ENCODE assay signal across 9 cellular contexts in genomic region chr17:69325518-69326301, GRCh38. TPM values are rescaled to one million over a fixed set of nuclear protein-coding genes. Genes with fewer than 3 reads are reported as not detected.
DNase-seq lines count a peak whose midpoint lies in the region; FAIRE-seq and TF ChIP-seq lines count a peak whose summit lies in the region.
"Had no signal": no experiment of that assay in that cellular context is flagged by ENCODE, and none has a peak within 500 bp of the region (broad histone marks: within the 10 kb centered on the region; RNA-seq: fewer than 3 reads in every experiment).

No MANE protein-coding gene starts in this region.

- peak overlapping the region; percentile 39 for H3K27ac Mint-ChIP-seq in T-helper 1 cell treated with Interleukin-12 subunit alpha and Interleukin-12 subunit beta and Interleukin-4 antibody, amounts not matched to agents 30 μg/mL and 1 μg/mL, for 36 hours
- peak overlapping the region; percentile 22 for H3K27ac Mint-ChIP-seq in activated T-helper 1 cell treated with anti-CD3 and anti-CD28 coated beads, Interleukin-12 subunit alpha, Interleukin-12 subunit beta, Interleukin-2, Interleukin-4 antibody, amounts not matched to agents 30 ng/mL and 10 ng/mL and 1 ng/mL, durations not matched to agents 14 hours and 24 hours and 36 hours

- peak overlapping the region; percentile 94 for H3K4me3 Mint-ChIP-seq in T-helper 1 cell treated with Interleukin-12 subunit alpha and Interleukin-12 subunit beta and Interleukin-4 antibody, amounts not matched to agents 30 μg/mL and 1 μg/mL, for 36 hours
- H3K4me3 Mint-ChIP-seq in activated T-helper 1 cell treated with anti-CD3 and anti-CD28 coated beads, Interleukin-12 subunit alpha, Interleukin-12 subunit beta, Interleukin-2, Interleukin-4 antibody, amounts not matched to agents 30 ng/mL and 10 ng/mL and 1 ng/mL, durations not matched to agents 14 hours and 24 hours and 36 hours, result peak overlapping the region; percentile 97

- H3K27me3 Mint-ChIP-seq in T-helper 1 cell treated with Interleukin-12 subunit alpha and Interleukin-12 subunit beta and Interleukin-4 antibody, amounts not matched to agents 30 μg/mL and 1 μg/mL, for 36 hours (ENCODE audit: low read depth), result no peaks in the 10 kb centered on the region
- H3K27me3 Mint-ChIP-seq in activated T-helper 1 cell treated with anti-CD3 and anti-CD28 coated beads, Interleukin-12 subunit alpha, Interleukin-12 subunit beta, Interleukin-2, Interleukin-4 antibody, amounts not matched to agents 30 ng/mL and 10 ng/mL and 1 ng/mL, durations not matched to agents 14 hours and 24 hours and 36 hours (ENCODE audit: insufficient read depth), result peaks cover 10% of the 10 kb centered on the region

- peak overlapping the region; percentile 59 for H3K27ac ChIP-seq in temporal lobe (ENCODE audit: low read depth, low read length)

- peaks cover 3% of the 10 kb centered on the region for H3K9me3 ChIP-seq in iPS-18c (ENCODE audit: control insufficient read depth, insufficient read depth, low read length)

- peaks cover 5% of the 10 kb centered on the region for H3K9me3 Mint-ChIP-seq in T-helper 1 cell treated with Interleukin-12 subunit alpha and Interleukin-12 subunit beta and Interleukin-4 antibody, amounts not matched to agents 30 μg/mL and 1 μg/mL, for 36 hours
- peaks cover 4% of the 10 kb centered on the region for H3K9me3 Mint-ChIP-seq in activated T-helper 1 cell treated with anti-CD3 and anti-CD28 coated beads, Interleukin-12 subunit alpha, Interleukin-12 subunit beta, Interleukin-2, Interleukin-4 antibody, amounts not matched to agents 30 ng/mL and 10 ng/mL and 1 ng/mL, durations not matched to agents 14 hours and 24 hours and 36 hours

- intact Hi-C loops in activated T-helper 1 cell treated with anti-CD3 and anti-CD28 coated beads, Interleukin-12 subunit alpha, Interleukin-12 subunit beta, Interleukin-2, Interleukin-4 antibody, amounts not matched to agents 30 ng/mL and 10 ng/mL and 1 ng/mL, durations not matched to agents 14 hours and 24 hours and 36 hours (cut with micrococcal nuclease), result loop anchor here (2.0 to 10.0 kb wide), 5 partner anchors 69 to 1948 kb away; partner anchors contain the start of genes KCNJ2, PITPNC1 and PRKAR1A

- FAIRE-seq in D721Med (lab: Jason Lieb, UNC), result no peak
- FAIRE-seq: G401.6 had no signal

- TF ChIP-seq CTCF in D721Med (IDR thresholded peaks at IDR 0.05; ENCODE audit: insufficient read depth, missing control alignments), result no peak

- H3K4me3 ChIP-seq in iPS-18c (ENCODE audit: insufficient read depth, low read depth, low read length), result peak overlapping the region; percentile 82; the same call in 1 of the 2 replicates

- H3K36me3 Mint-ChIP-seq in T-helper 1 cell treated with Interleukin-12 subunit alpha and Interleukin-12 subunit beta and Interleukin-4 antibody, amounts not matched to agents 30 μg/mL and 1 μg/mL, for 36 hours (ENCODE audit: low read depth), result peaks cover 3% of the 10 kb centered on the region
- peaks cover 3% of the 10 kb centered on the region for H3K36me3 Mint-ChIP-seq in activated T-helper 1 cell treated with anti-CD3 and anti-CD28 coated beads, Interleukin-12 subunit alpha, Interleukin-12 subunit beta, Interleukin-2, Interleukin-4 antibody, amounts not matched to agents 30 ng/mL and 10 ng/mL and 1 ng/mL, durations not matched to agents 14 hours and 24 hours and 36 hours (ENCODE audit: low read depth)

- peaks cover 20% of the 10 kb centered on the region for H3K4me1 Mint-ChIP-seq in T-helper 1 cell treated with Interleukin-12 subunit alpha and Interleukin-12 subunit beta and Interleukin-4 antibody, amounts not matched to agents 30 μg/mL and 1 μg/mL, for 36 hours (ENCODE audit: low read depth)
- peaks cover 23% of the 10 kb centered on the region for H3K4me1 Mint-ChIP-seq in activated T-helper 1 cell treated with anti-CD3 and anti-CD28 coated beads, Interleukin-12 subunit alpha, Interleukin-12 subunit beta, Interleukin-2, Interleukin-4 antibody, amounts not matched to agents 30 ng/mL and 10 ng/mL and 1 ng/mL, durations not matched to agents 14 hours and 24 hours and 36 hours (ENCODE audit: low read depth)

- DNase-seq in T-helper 1 cell (no peak), D721Med (ENCODE audit: insufficient read length, low spot score) (no peak), NCI-H774 (lab: John Stamatoyannopoulos, UW) (no peak), NCI-H187 treated with DMSO at 0.1 percent for 48 hours (lab: John Stamatoyannopoulos, UW) (no peak)
- no peak for DNase-seq in activated T-helper 1 cell treated with anti-CD3 and anti-CD28 coated beads, Interleukin-12 subunit alpha, Interleukin-12 subunit beta, Interleukin-2, Interleukin-4 antibody, amounts not matched to agents 30 ng/mL and 10 ng/mL and 1 ng/mL, durations not matched to agents 14 hours and 24 hours and 36 hours (ENCODE audit: low spot score)

RNA-seq across cellular contexts. Expression of gene ABCA5, which starts 1.2 kb away (rescaled TPM):
- total RNA-seq in activated T-helper 1 cell treated with anti-CD3 and anti-CD28 coated beads, Interleukin-12 subunit alpha, Interleukin-12 subunit beta, Interleukin-2, Interleukin-4 antibody, amounts not matched to agents 30 ng/mL and 10 ng/mL and 1 ng/mL, durations not matched to agents 14 hours and 24 hours and 36 hours, result 12.8 and 15.1 TPM in 2 replicates
- 33.9 TPM for total RNA-seq in temporal lobe
